In genomic region chr17:48036693-48037035, GRCh38 we compare ENCODE assay signal across 9 cellular contexts. TPM values are rescaled to one million over a fixed set of nuclear protein-coding genes. Genes with fewer than 3 reads are reported as not detected.
A peak's percentile ranks its signal among the peaks of the same experiment; 100 is the strongest.
DNase-seq lines count a peak whose midpoint lies in the region; ATAC-seq, FAIRE-seq and TF ChIP-seq lines count a peak whose summit lies in the region.
"Had no signal": no experiment of that assay in that cellular context is flagged by ENCODE, and none has a peak within 500 bp of the region (broad histone marks: within the 10 kb centered on the region; RNA-seq: fewer than 3 reads in every experiment).

No MANE protein-coding gene starts in this region.

- TF ChIP-seq RAD21 in A549 (conservative IDR thresholded peaks at IDR 0.05 in 1 of 2, IDR thresholded peaks at IDR 0.05 in 1 of 2), result no peak

- H3K9me3 Mint-ChIP-seq in naive thymus-derived CD4-positive, alpha-beta T cell, result no peaks in the 10 kb centered on the region

- peak overlapping the region; percentile 76 to 88 (median 83) for H3K4me3 Mint-ChIP-seq in naive thymus-derived CD4-positive, alpha-beta T cell

- H3K27ac ChIP-seq in A549 (peak overlapping the region; percentile 74 to 91; a peak in 4 of 6 replicates), HUES6 (ENCODE audit: low read depth, low read length) (no peak overlapping the region), coronary artery (peak overlapping the region in 1 of 2 donors; percentile 93)
- H3K27ac ChIP-seq in naive thymus-derived CD4-positive, alpha-beta T cell (ENCODE audit: low read depth, low read length), result no peak overlapping the region

- no peak overlapping the region for H3K27ac Mint-ChIP-seq in naive thymus-derived CD4-positive, alpha-beta T cell

- CTCF ChIA-PET in A549 (lab: Yijun Ruan, JAX), result interaction anchor here (0.8 to 46.6 kb wide), 19 partner anchors 8 to 577 kb away, joined by 3 to 1398 read pairs (median 5); partner anchors contain the start of gene NFE2L1
- CTCF ChIA-PET in naive thymus-derived CD4-positive, alpha-beta T cell (lab: Charles Lee), result interaction anchor here (0.6 to 2.2 kb wide), 7 partner anchors 9 to 88 kb away, joined by 3 to 13 read pairs (median 7); no protein-coding TSS in a partner anchor

- H3K4me3 ChIP-seq in A549, result peak overlapping the region; percentile 63; the same call in 2 of the 3 replicates
- peak overlapping the region; percentile 67 for H3K4me3 ChIP-seq in HUES6 (ENCODE audit: low read depth, low read length)
- peak overlapping the region; percentile 81 for H3K4me3 ChIP-seq in coronary artery
- peak overlapping the region; percentile 67 for H3K4me3 ChIP-seq in naive thymus-derived CD4-positive, alpha-beta T cell (ENCODE audit: low read length)

- DNase-seq in A549 (ENCODE audit: low read depth in 1 of 2, low spot score in 1 of 2) (no peak), coronary artery (ENCODE audit: low spot score) (no peak), pons (ENCODE audit: low spot score) (no peak), NOMO-1 treated with DMSO at 0.1 percent for 48 hours (lab: John Stamatoyannopoulos, UW; ENCODE audit: unreplicated experiment) (no peak), NCI-H146 (lab: John Stamatoyannopoulos, UW) (no peak)
- no peak for DNase-seq in naive thymus-derived CD4-positive, alpha-beta T cell
- DNase-seq in stimulated activated CD8-positive, alpha-beta memory T cell treated with anti-CD3 and anti-CD28 coated beads, Interleukin-4, amount 100 ng/mL, for 48 hours, result no peak
- DNase-seq: NCI-H1694 had no signal

- POLR2A ChIA-PET in A549 (lab: Yijun Ruan, JAX), result interaction anchor here (1.4 to 1.6 kb wide), 2 partner anchors 10 to 12 kb away, joined by 4 to 9 read pairs; no protein-coding TSS in a partner anchor
- POLR2A ChIA-PET in naive thymus-derived CD4-positive, alpha-beta T cell (lab: Charles Lee), result interaction anchor here (0.8 to 3.4 kb wide), 5 partner anchors 8 to 35 kb away, joined by 3 to 26 read pairs (median 3); partner anchors contain the start of gene NFE2L1

- WGBS in A549 (ENCODE audit: missing lambda C conversion rate), result 75% methylated on average over 6 of the region's 6 CpGs

- H3K4me1 ChIP-seq in A549 (0 out of 3 replicates have a peak, but pooled peaks cover 3% of the 10 kb centered on the region), HUES6 (ENCODE audit: control insufficient read depth, insufficient read depth, low read length) (peaks cover 13% of the 10 kb centered on the region)
- H3K4me1 ChIP-seq in naive thymus-derived CD4-positive, alpha-beta T cell (ENCODE audit: control insufficient read depth in 2 of 2, insufficient read depth in 2 of 2, low read length in 2 of 2), result peaks cover 0 to 3% of the 10 kb centered on the region in 2 donors

- intact Hi-C loops in naive thymus-derived CD4-positive, alpha-beta T cell (cut with micrococcal nuclease), result loop anchor here (1.0 kb wide), 4 partner anchors 10 to 38 kb away; partner anchors contain the start of gene NFE2L1 (in 2 of the 2)

- TF ChIP-seq CTCF in A549 (IDR thresholded peaks at IDR 0.05), result no peak
- TF ChIP-seq CTCF in coronary artery (IDR thresholded peaks at IDR 0.05), result no peak

- H3K36me3 Mint-ChIP-seq in naive thymus-derived CD4-positive, alpha-beta T cell, result peaks cover 0 to 4% (median 0%) of the 10 kb centered on the region in 5 donors

- no peak for TF ChIP-seq POLR2A in A549 (IDR thresholded peaks at IDR 0.05; ENCODE audit: low read length)

- no peak for FAIRE-seq in A549 (lab: Jason Lieb, UNC)

- peaks cover 0 to 16% (median 12%) of the 10 kb centered on the region in 7 donors for H3K4me1 Mint-ChIP-seq in naive thymus-derived CD4-positive, alpha-beta T cell

- peaks cover 34% of the 10 kb centered on the region for H3K27me3 ChIP-seq in HUES6 (ENCODE audit: control insufficient read depth, insufficient read depth, low read length)
- peaks cover 5 to 6% of the 10 kb centered on the region in 2 donors for H3K27me3 ChIP-seq in naive thymus-derived CD4-positive, alpha-beta T cell (ENCODE audit: control insufficient read depth in 2 of 2, insufficient read depth in 2 of 2, low read length in 2 of 2)

- no peak overlapping the region for H3K9ac ChIP-seq in HUES6 (ENCODE audit: low read length)

- H3K9me3 ChIP-seq in A549, result no peaks in the 10 kb centered on the region
- H3K9me3 ChIP-seq in HUES6 (ENCODE audit: control insufficient read depth, insufficient read depth, low read depth, low read length), result no peaks in the 10 kb centered on the region
- no peaks in the 10 kb centered on the region for H3K9me3 ChIP-seq in naive thymus-derived CD4-positive, alpha-beta T cell (ENCODE audit: control insufficient read depth in 2 of 3, low read length in 3 of 3)

- ATAC-seq in A549, result peak; percentile 2 to 10; a peak in 3 of 6 replicates
- ATAC-seq in naive thymus-derived CD4-positive, alpha-beta T cell, result no peak

- peak overlapping the region; percentile 91 for H3K4me2 ChIP-seq in A549

- no peak for TF ChIP-seq EP300 in A549 (IDR thresholded peaks at IDR 0.05)

- no peaks in the 10 kb centered on the region for H3K36me3 ChIP-seq in HUES6 (ENCODE audit: control insufficient read depth, insufficient read depth, low read length)
- no peaks in the 10 kb centered on the region for H3K36me3 ChIP-seq in naive thymus-derived CD4-positive, alpha-beta T cell (ENCODE audit: control insufficient read depth in 2 of 3, insufficient read depth in 3 of 3, low read length in 3 of 3)

- H3K27me3 Mint-ChIP-seq in naive thymus-derived CD4-positive, alpha-beta T cell, result peaks cover 8 to 61% (median 29%) of the 10 kb centered on the region in 5 donors

TF ChIP-seq in A549, 52 proteins besides CTCF, POLR2A, EP300 and RAD21 (continues in another document):
- TF ChIP-seq NPAS2 (CRISPR knock-in tag; IDR thresholded peaks at IDR 0.05; ENCODE audit: borderline replicate concordance), result no peak
- TF ChIP-seq EHF (CRISPR knock-in tag; IDR thresholded peaks at IDR 0.05), result no peak
- TF ChIP-seq HES2 (IDR thresholded peaks at IDR 0.05), result no peak
- TF ChIP-seq MAX (IDR thresholded peaks at IDR 0.05), result no peak
- TF ChIP-seq NFE2L2 (conservative IDR thresholded peaks at IDR 0.05; ENCODE audit: low read length), result no peak
- no peak for TF ChIP-seq HEYL (CRISPR knock-in tag; IDR thresholded peaks at IDR 0.05)
- no peak for TF ChIP-seq HOXB13 (CRISPR knock-in tag; IDR thresholded peaks at IDR 0.05; ENCODE audit: low read depth)
- no peak for TF ChIP-seq MAZ (IDR thresholded peaks at IDR 0.05; ENCODE audit: borderline replicate concordance, low read depth, low read length)
- TF ChIP-seq RARB (CRISPR knock-in tag; IDR thresholded peaks at IDR 0.05), result no peak
- no peak for TF ChIP-seq RNF2 (IDR thresholded peaks at IDR 0.05; ENCODE audit: borderline replicate concordance, low read depth)
- no peak for TF ChIP-seq CEBPB (IDR thresholded peaks at IDR 0.05)
- TF ChIP-seq ESRRA (IDR thresholded peaks at IDR 0.05; ENCODE audit: borderline replicate concordance, low read length), result no peak
- TF ChIP-seq CBX2 (IDR thresholded peaks at IDR 0.05; ENCODE audit: borderline replicate concordance, low read depth), result no peak
- TF ChIP-seq USF2 (IDR thresholded peaks at IDR 0.05), result no peak
- no peak for TF ChIP-seq HMGXB4 (CRISPR knock-in tag; IDR thresholded peaks at IDR 0.05; ENCODE audit: borderline replicate concordance)

RNA-seq across cellular contexts. Expression of gene COPZ2, which starts 0.9 kb away (rescaled TPM):
- polyA plus RNA-seq in A549 (2011; rRNA removed) (19.1 and 19.3 TPM in 2 replicates), A549 (2017; fragmentation: RNase III; extraction: RNeasy Plus Mini Kit Qiagen cat#74134 plus additional on column Dnase treatment) (10.6 to 11.0 TPM (median 10.9 TPM) in 3 replicates)
- 12.3 and 13.7 TPM in 2 replicates for polyA plus RNA-seq in A549 (2012; cell fraction: cytosol; rRNA removed)
- polyA plus RNA-seq in A549 (2012; cell fraction: nucleus; rRNA removed), result 7.1 and 11.4 TPM in 2 replicates
- 12.7 and 13.4 TPM in 2 replicates for polyA minus RNA-seq in A549 (2011; rRNA and poly(A)+ RNA removed)
- 1 to 10 TPM in 4 of 5 experiments, under 1 TPM in 1; 0.81 to 5.5 (median 1.9) TPM for total RNA-seq in naive thymus-derived CD4-positive, alpha-beta T cell
- polyA plus RNA-seq in naive thymus-derived CD4-positive, alpha-beta T cell, result under 1 TPM; 0.75 to 0.99 TPM

RNA-seq across cellular contexts. Expression of gene NFE2L1, which starts 11.5 kb away (rescaled TPM):
- polyA plus RNA-seq in A549 (2011; rRNA removed), result 241 and 283 TPM in 2 replicates
- 75.7 and 97.7 TPM in 2 replicates for polyA plus RNA-seq in A549 (2012; cell fraction: cytosol; rRNA removed)
- polyA plus RNA-seq in A549 (2012; cell fraction: nucleus; rRNA removed), result 151 and 159 TPM in 2 replicates
- polyA plus RNA-seq in A549 (2017; fragmentation: RNase III; extraction: RNeasy Plus Mini Kit Qiagen cat#74134 plus additional on column Dnase treatment), result 104 to 111 TPM (median 108 TPM) in 3 replicates
- polyA minus RNA-seq in A549 (2011; rRNA and poly(A)+ RNA removed), result 151 and 163 TPM in 2 replicates
- total RNA-seq in naive thymus-derived CD4-positive, alpha-beta T cell, result 10 to 100 TPM; 34.7 to 65.2 (median 49.2) TPM
- 10 to 100 TPM in 1 of 2 donors, 1 to 10 TPM in 1; 8.7 to 15.8 TPM for polyA plus RNA-seq in naive thymus-derived CD4-positive, alpha-beta T cell

Comparison
In these comparisons a context has a peak if more than half of its experiments do, and no peak if none do; other contexts are left out.
1. H3K27ac ChIP-seq: peak in A549 (2 of 2); none in HUES6 (single experiment) and naive thymus-derived CD4-positive, alpha-beta T cell (single experiment).
2. RNA of gene COPZ2, which starts 0.9 kb away (polyA plus RNA-seq): 7.1 to 19.3 TPM in A549; 0.75 to 0.99 TPM in naive thymus-derived CD4-positive, alpha-beta T cell; every median in the first group is over 4 times any median in the second.
3. RNA of gene NFE2L1, which starts 11.5 kb away (polyA plus RNA-seq): 75.7 to 283 TPM in A549; 8.7 to 15.8 TPM in naive thymus-derived CD4-positive, alpha-beta T cell; every median in the first group is over 4 times any median in the second.
4. Peak in every context shown above with its lines, with median percentiles within 50 percentile points of each other: H3K4me3 ChIP-seq.